ENCODE assay signal across 1 cellular context in genomic region chr19:10756371-10756770, GRCh38.
TF ChIP-seq lines count a peak whose summit lies in the region.

No MANE protein-coding gene starts in this region.

TF ChIP-seq in GM23338, 12 proteins besides CTCF, POLR2A, EP300 and RAD21 (continued from another document):
- TF ChIP-seq ZNF462 (CRISPR knock-in tag; IDR thresholded peaks at IDR 0.05) (no peak), EZH2 (IDR thresholded peaks at IDR 0.05; ENCODE audit: low read depth, unreplicated experiment) (no peak), POLR2AphosphoS5 (IDR thresholded peaks at IDR 0.05; ENCODE audit: low read depth) (no peak), JUNB (IDR thresholded peaks at IDR 0.05; ENCODE audit: unreplicated experiment) (no peak)
